24 cellular contexts compared by ENCODE assay signal in genomic region chr1:4052657-4053056, GRCh38.
"Had no signal": no experiment of that assay in that cellular context is flagged by ENCODE, and none has a peak within 500 bp of the region (broad histone marks: within the 10 kb centered on the region; RNA-seq: fewer than 3 reads in every experiment).

No MANE protein-coding gene starts in this region.

- DNase-seq: cortex of kidney; effector memory CD8-positive, alpha-beta T cell; erythroblast; esophagus squamous epithelium; foreskin melanocyte; glutamatergic neuron; heart right ventricle; hippocampal formation; left ventricle myocardium superior; lower lobe of right lung; naive thymus-derived CD8-positive, alpha-beta T cell; retina; stimulated activated CD4-positive, alpha-beta T cell treated with anti-CD3 and anti-CD28 coated beads, Interleukin-12 subunit alpha, Interleukin-12 subunit beta, amount 100 ng/mL, for 4 hours; stimulated activated CD4-positive, alpha-beta T cell treated with anti-CD3 and anti-CD28 coated beads, Interleukin-1b, Interleukin-23, amount 100 ng/mL, for 48 hours; stimulated activated CD4-positive, alpha-beta T cell treated with anti-CD3 and anti-CD28 coated beads, Interleukin-4, amount 100 ng/mL, for 1 hour; stimulated activated CD8-positive, alpha-beta memory T cell treated with anti-CD3 and anti-CD28 coated beads, Interleukin-4, amount 100 ng/mL, for 48 hours; stimulated activated naive CD4-positive, alpha-beta T cell treated with Interleukin-2 at 50 U/mL for 16 hours; upper lobe of left lung had no signal

- H3K36me3 Mint-ChIP-seq: naive thymus-derived CD8-positive, alpha-beta T cell had no signal

- H3K4me3 Mint-ChIP-seq: effector memory CD8-positive, alpha-beta T cell; neural crest cell had no signal

- H3K9me3 ChIP-seq: esophagus squamous epithelium, heart right ventricle, lower lobe of right lung, neutrophil, pancreas, thoracic aorta, upper lobe of left lung had no signal

- H3K4me3 ChIP-seq: esophagus squamous epithelium, heart right ventricle, lower lobe of right lung, pancreas, smooth muscle cell, thoracic aorta, tibial nerve, upper lobe of left lung had no signal

- H3K27ac Mint-ChIP-seq: effector memory CD8-positive, alpha-beta T cell had no signal

- H3K36me3 ChIP-seq: esophagus squamous epithelium, heart right ventricle, lower lobe of right lung, neutrophil, pancreas, thoracic aorta, tibial nerve, upper lobe of left lung had no signal

- H3K4me1 ChIP-seq: esophagus squamous epithelium, heart right ventricle, lower lobe of right lung, pancreas, tibial nerve, upper lobe of left lung had no signal

- H3K4me2 ChIP-seq: smooth muscle cell had no signal

- H3K9me3 Mint-ChIP-seq: effector memory CD8-positive, alpha-beta T cell; neural crest cell had no signal

- H3K4me1 Mint-ChIP-seq: neural crest cell had no signal

- H3K27me3 ChIP-seq: neutrophil, pancreas, tibial nerve, upper lobe of left lung had no signal
